28 cellular contexts compared by ENCODE assay signal in the genomic region with DNA sequence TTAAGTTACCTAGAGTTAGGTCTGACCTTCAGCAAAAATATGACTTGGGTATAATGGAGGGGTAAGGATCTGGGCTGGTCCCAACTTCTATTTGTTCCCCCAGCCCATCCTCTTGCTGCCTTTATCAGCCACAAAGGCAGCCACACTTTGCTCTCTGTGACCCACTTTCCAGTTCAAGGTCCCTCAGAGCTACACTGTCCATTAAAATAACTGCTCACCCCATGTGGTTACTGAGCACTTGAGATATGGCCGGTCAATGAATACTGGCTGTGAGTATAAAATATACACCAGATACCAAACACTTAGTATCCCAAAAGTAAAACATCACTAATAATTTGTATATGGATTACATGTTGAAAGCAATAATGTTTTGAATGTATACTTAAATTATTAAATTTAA.
"Had no signal": no experiment of that assay in that cellular context is flagged by ENCODE, and none has a peak within 500 bp of the region (broad histone marks: within the 10 kb centered on the region; RNA-seq: fewer than 3 reads in every experiment).

No MANE protein-coding gene starts in this region.

- H3K4me3 Mint-ChIP-seq: dendritic cell treated with granulocyte-macrophage colony-stimulating factor and Interleukin-4, amounts not matched to agents 40 ng/mL and 50 ng/mL, for 4 days; effector memory CD8-positive, alpha-beta T cell; endodermal cell; mesothelial cell of epicardium had no signal

- H3K36me3 ChIP-seq: colonic mucosa, esophagus squamous epithelium, gastrocnemius medialis, left ventricle myocardium inferior, lower lobe of right lung had no signal

- H3K9me3 Mint-ChIP-seq: dendritic cell treated with granulocyte-macrophage colony-stimulating factor and Interleukin-4, amounts not matched to agents 40 ng/mL and 50 ng/mL, for 4 days; effector memory CD8-positive, alpha-beta T cell; endodermal cell; immature natural killer cell; mesothelial cell of epicardium had no signal

- H3K36me3 Mint-ChIP-seq: mesothelial cell of epicardium had no signal

- DNase-seq: colonic mucosa; cortex of kidney; effector CD8-positive, alpha-beta T cell; effector memory CD8-positive, alpha-beta T cell; endodermal cell; erythroblast; esophagus squamous epithelium; foreskin fibroblast; foreskin melanocyte; gastrocnemius medialis; glutamatergic neuron; head of caudate nucleus; hypothalamus; immature natural killer cell; islet precursor cell; kidney; kidney glomerular epithelial cell; left colon; left ventricle myocardium inferior; lower lobe of right lung; mesenchymal stem cell; mucosa of descending colon had no signal

- H3K27ac ChIP-seq: colonic mucosa, epithelial cell of prostate, esophagus squamous epithelium, gastrocnemius medialis, hepatocyte, left ventricle myocardium inferior, lower lobe of right lung had no signal

- H3K4me3 ChIP-seq: colonic mucosa, esophagus squamous epithelium, gastrocnemius medialis, hepatocyte, left ventricle myocardium inferior, lower lobe of right lung, mucosa of descending colon had no signal

- H3K27me3 Mint-ChIP-seq: dendritic cell treated with granulocyte-macrophage colony-stimulating factor and Interleukin-4, amounts not matched to agents 40 ng/mL and 50 ng/mL, for 4 days; effector memory CD8-positive, alpha-beta T cell had no signal

- H3K27ac Mint-ChIP-seq: dendritic cell treated with granulocyte-macrophage colony-stimulating factor and Interleukin-4, amounts not matched to agents 40 ng/mL and 50 ng/mL, for 4 days; endodermal cell; mesothelial cell of epicardium had no signal

- H3K27me3 ChIP-seq: colonic mucosa, esophagus squamous epithelium, gastrocnemius medialis, hepatocyte had no signal

- H2AFZ ChIP-seq: hepatocyte had no signal

- ATAC-seq: effector memory CD8-positive, alpha-beta T cell; esophagus mucosa; gastrocnemius medialis; left colon; left lobe of liver; lower lobe of right lung; mucosa of descending colon had no signal

- H3K9me3 ChIP-seq: colonic mucosa, esophagus squamous epithelium, gastrocnemius medialis, left ventricle myocardium inferior, lower lobe of right lung, mucosa of descending colon had no signal

- H3K4me2 ChIP-seq: hepatocyte had no signal

- H3K4me1 ChIP-seq: colonic mucosa, esophagus squamous epithelium had no signal
